ENCODE assay signal across 15 cellular contexts in the genomic region with DNA sequence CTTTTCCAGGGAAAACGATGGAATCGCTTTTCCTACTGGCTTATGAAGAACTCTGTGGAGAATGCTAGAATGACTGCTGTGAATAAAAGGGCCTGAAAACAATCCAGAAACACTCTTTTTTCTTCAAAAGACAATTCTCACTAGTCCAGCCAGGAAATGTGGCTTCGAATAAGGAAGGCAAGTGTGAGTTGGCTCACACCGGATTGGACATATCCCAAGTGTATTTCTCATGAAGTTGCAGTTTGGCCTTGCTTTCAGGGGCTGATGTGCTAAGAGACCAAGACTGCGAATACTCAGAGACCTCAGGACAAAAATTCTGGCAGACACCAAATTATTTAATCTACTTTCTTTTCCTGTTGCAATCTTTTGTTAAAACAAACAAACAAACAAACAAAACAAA. TPM values are rescaled to one million over a fixed set of nuclear protein-coding genes. Genes with fewer than 3 reads are reported as not detected.
A peak's percentile ranks its signal among the peaks of the same experiment; 100 is the strongest.
DNase-seq lines count a peak whose midpoint lies in the region; ATAC-seq and TF ChIP-seq lines count a peak whose summit lies in the region.
"Had no signal": no experiment of that assay in that cellular context is flagged by ENCODE, and none has a peak within 500 bp of the region (broad histone marks: within the 10 kb centered on the region; RNA-seq: fewer than 3 reads in every experiment).

No MANE protein-coding gene starts in this region.

- H3K4me1 ChIP-seq in mammary epithelial cell (ENCODE audit: insufficient read depth, low read length), result peaks cover 12% of the 10 kb centered on the region
- H3K4me1 ChIP-seq: foreskin keratinocyte had no signal

- no peak overlapping the region for H2AFZ ChIP-seq in mammary epithelial cell (ENCODE audit: low read depth, low read length)

- no peaks in the 10 kb centered on the region for H4K20me1 ChIP-seq in mammary epithelial cell (ENCODE audit: insufficient read depth, low read length)

- CTCF ChIA-PET in mammary epithelial cell (lab: Charles Lee; ENCODE audit: low non-redundant PET), result no interaction called here

- H3K4me2 ChIP-seq in mammary epithelial cell (ENCODE audit: insufficient read depth, low read depth, low read length), result peak overlapping the region; percentile 3

- H3K4me1 Mint-ChIP-seq in activated T-cell treated with anti-CD3 and anti-CD28 coated beads, Interleukin-2, amount 50 U/mL, for 4 hours (ENCODE audit: low read depth), result no peaks in the 10 kb centered on the region

- H3K9me3 ChIP-seq in mammary epithelial cell (replicated peaks; ENCODE audit: insufficient read depth, low read length), result no peaks in the 10 kb centered on the region
- H3K9me3 ChIP-seq: Caco-2, mucosa of descending colon had no signal

- WGBS in mammary epithelial cell (ENCODE audit: low coverage, missing lambda C conversion rate), result 62% methylated on average over 5 of the region's 5 CpGs

- no peaks in the 10 kb centered on the region for H3K36me3 Mint-ChIP-seq in activated T-cell treated with anti-CD3 and anti-CD28 coated beads, Interleukin-2, amount 50 U/mL, for 4 hours (ENCODE audit: insufficient read depth)

- H3K4me3 ChIP-seq in mammary epithelial cell (replicated peaks in 1 of 3; ENCODE audit: insufficient read depth in 1 of 3, low read depth in 2 of 3, low read length in 3 of 3), result no peak overlapping the region
- H3K4me3 ChIP-seq: mucosa of descending colon had no signal

- intact Hi-C loops in mammary epithelial cell (cut with micrococcal nuclease) (loop anchor here (2.0 kb wide), 1 partner anchor 197 kb away; no protein-coding TSS in a partner anchor), left cardiac atrium (cut with DNase I) (no loop called here)

- no peak for TF ChIP-seq CTCF in mammary epithelial cell (conservative IDR thresholded peaks at IDR 0.05 in 1 of 2, IDR thresholded peaks at IDR 0.05 in 1 of 2; ENCODE audit: extremely low read depth in 1 of 2, insufficient read depth in 1 of 2, low read depth in 1 of 2, low read length in 2 of 2)

- H3K27ac ChIP-seq in mammary epithelial cell (ENCODE audit: insufficient read depth, low read depth, low read length), result no peak overlapping the region
- H3K27ac ChIP-seq: foreskin keratinocyte had no signal

- no peak overlapping the region for H3K9ac ChIP-seq in mammary epithelial cell (ENCODE audit: insufficient read depth, low read length)

- H3K4me3 Mint-ChIP-seq in activated T-cell treated with anti-CD3 and anti-CD28 coated beads, Interleukin-2, amount 50 U/mL, for 4 hours, result no peak overlapping the region

- in situ Hi-C loops in mammary epithelial cell (cut with MboI; ENCODE audit: low sequenced_read_pairs in 2 of 2), result no loop called here

- peak; percentile 88 to 89 for ATAC-seq in left cardiac atrium
- ATAC-seq in HG03520 (IDR thresholded peaks at IDR 0.05; ENCODE audit: unreplicated experiment), result no peak
- ATAC-seq in activated T-cell treated with anti-CD3 and anti-CD28 coated beads, Interleukin-2, amount 50 U/mL, for 4 hours, result no peak
- ATAC-seq: mucosa of descending colon had no signal

- H3K79me2 ChIP-seq in mammary epithelial cell (ENCODE audit: insufficient read depth, low read length), result peaks cover 2% of the 10 kb centered on the region

- H3K27me3 Mint-ChIP-seq in activated T-cell treated with anti-CD3 and anti-CD28 coated beads, Interleukin-2, amount 50 U/mL, for 4 hours (ENCODE audit: low read depth), result no peaks in the 10 kb centered on the region

- H3K36me3 ChIP-seq in mammary epithelial cell (ENCODE audit: insufficient read depth, low read length), result no peaks in the 10 kb centered on the region

- peaks cover 16% of the 10 kb centered on the region for H3K9me3 Mint-ChIP-seq in activated T-cell treated with anti-CD3 and anti-CD28 coated beads, Interleukin-2, amount 50 U/mL, for 4 hours

- H3K27me3 ChIP-seq in mammary epithelial cell (ENCODE audit: insufficient read depth, low read length), result no peaks in the 10 kb centered on the region
- H3K27me3 ChIP-seq: dorsolateral prefrontal cortex, foreskin keratinocyte had no signal

- DNase-seq in AG20443 (ENCODE audit: low spot score) (peak; percentile 68), mammary epithelial cell (no peak), left cardiac atrium (peak; percentile 31), putamen (ENCODE audit: low spot score) (peak; percentile 10), Kasumi-1 (lab: John Stamatoyannopoulos, UW) (no peak), NCI-H345 (lab: John Stamatoyannopoulos, UW) (no peak)
- DNase-seq in activated T-cell treated with anti-CD3 and anti-CD28 coated beads, Interleukin-2, amount 50 U/mL, for 4 hours, result no peak
- DNase-seq: ACHN; Caco-2; dorsolateral prefrontal cortex; foreskin keratinocyte; NK-92 treated with Interleukin-12 subunit alpha and Interleukin-12 subunit beta, amount 100 ng/mL, for 24 hours; SIG-M5 had no signal

- no TSS peak for BruUV-seq in mammary epithelial cell (replicated peaks; lab: Mats Ljungman, UMichigan)

- dilution Hi-C loops in mammary epithelial cell (cut with HindIII; ENCODE audit: low sequenced_read_pairs), result no loop called here

RNA-seq across cellular contexts. Expression of a gene that starts 54.0 kb away (rescaled TPM):
- total RNA-seq in mammary epithelial cell (10 to 100 TPM in 1 of 2 donors, 1 to 10 TPM in 1; 2.5 to 10.7 TPM), left cardiac atrium (10 to 100 TPM in 1 of 2 donors, 1 to 10 TPM in 1; 7.3 to 13.2 TPM)
- polyA plus RNA-seq in mammary epithelial cell, result 2.7 TPM
- 6.9 TPM for polyA minus RNA-seq in mammary epithelial cell
- total RNA-seq in activated T-cell treated with anti-CD3 and anti-CD28 coated beads, Interleukin-2, amount 50 U/mL, for 4 hours, result not detected
- total RNA-seq: Caco-2 had no signal

Comparison
In these comparisons a context has a peak if more than half of its experiments do, and no peak if none do; other contexts are left out.
1. DNase-seq: peak in AG20443 (single experiment), left cardiac atrium (single experiment) and putamen (single experiment); none in mammary epithelial cell (single experiment), Kasumi-1 (0 of 2), NCI-H345 (single experiment) and activated T-cell treated with anti-CD3 and anti-CD28 coated beads, Interleukin-2, amount 50 U/mL, for 4 hours (single experiment).
2. ATAC-seq: peak in left cardiac atrium (2 of 2); none in HG03520 (single experiment) and activated T-cell treated with anti-CD3 and anti-CD28 coated beads, Interleukin-2, amount 50 U/mL, for 4 hours (0 of 2).